Comparison of ENCODE assay signal across 26 cellular contexts in genomic region chr22:30856699-30857098, GRCh38.
DNase-seq lines count a peak whose midpoint lies in the region; FAIRE-seq and TF ChIP-seq lines count a peak whose summit lies in the region.
"Had no signal": no experiment of that assay in that cellular context is flagged by ENCODE, and none has a peak within 500 bp of the region (broad histone marks: within the 10 kb centered on the region; RNA-seq: fewer than 3 reads in every experiment).

No MANE protein-coding gene starts in this region.

- FAIRE-seq in urothelium cell line (lab: Jason Lieb, UNC) (no peak), GM12891 (lab: Jason Lieb, UNC) (no peak)
- FAIRE-seq: GM19239, H54, HTR-8/SVneo, K562 had no signal

- H3K36me3 Mint-ChIP-seq in osteocyte (ENCODE audit: unreplicated experiment) = peaks cover 2% of the 10 kb centered on the region
- H3K36me3 Mint-ChIP-seq: CD14-positive monocyte had no signal

- H3K9me3 Mint-ChIP-seq in osteocyte (ENCODE audit: unreplicated experiment) = peaks cover 14% of the 10 kb centered on the region

- H3K27ac ChIP-seq in BLaER1 treated with 17β-estradiol and CSF1 and Interleukin-3, amounts not matched to agents 10 nM and 100 nM = no peak overlapping the region
- H3K27ac ChIP-seq in RWPE1 (0 out of 2 replicates have a peak overlapping the region, but pooled peaks have one; percentile 9), smooth muscle cell (ENCODE audit: low read depth) (no peak overlapping the region)
- H3K27ac ChIP-seq: PC-9, SJSA1 had no signal

- peaks cover 5 to 20% (median 15%) of the 10 kb centered on the region in 11 experiments; a peak in 18 of 22 replicates for H3K9me3 ChIP-seq in BLaER1 treated with 17β-estradiol and CSF1 and Interleukin-3, amounts not matched to agents 10 nM and 100 nM (replicated peaks in 1 of 11)
- no peaks in the 10 kb centered on the region for H3K9me3 ChIP-seq in smooth muscle cell (replicated peaks; ENCODE audit: low read depth)
- H3K9me3 ChIP-seq: SJSA1 had no signal

- no peak overlapping the region for H3K27ac Mint-ChIP-seq in osteocyte (ENCODE audit: unreplicated experiment)
- H3K27ac Mint-ChIP-seq: B cell, CD14-positive monocyte, HFFc6 had no signal

- H3K4me1 ChIP-seq in BLaER1 treated with 17β-estradiol and CSF1 and Interleukin-3, amounts not matched to agents 10 nM and 100 nM = peaks cover 21 to 37% (median 24%) of the 10 kb centered on the region in 10 experiments
- no peaks in the 10 kb centered on the region for H3K4me1 ChIP-seq in smooth muscle cell (ENCODE audit: low read depth)
- H3K4me1 ChIP-seq: SJSA1 had no signal

- DNase-seq in RWPE1 (ENCODE audit: low spot score) = no peak
- DNase-seq in iPS-NIHi7 (ENCODE audit: extremely low spot score) = peak; percentile 8
- peak; percentile 17 for DNase-seq in osteocyte (ENCODE audit: extremely low spot score, unreplicated experiment)
- no peak for DNase-seq in smooth muscle cell (lab: John Stamatoyannopoulos, UW; ENCODE audit: unreplicated experiment)
- DNase-seq in kidney tubule cell (ENCODE audit: low spot score) = no peak
- DNase-seq in urothelium cell line (ENCODE audit: low spot score) = no peak
- no peak for DNase-seq in GM12891 (ENCODE audit: insufficient read length, low spot score)
- DNase-seq: CD8-positive, alpha-beta memory T cell; DMS79 treated with DMSO at 0.1 percent for 48 hours; GF-D8; HFFc6; MV-4-11; NCI-H1105 treated with DMSO at 0.1 percent for 48 hours; NCI-H2029 treated with DMSO at 0.1 percent for 48 hours; NCI-H2227 treated with DMSO at 0.1 percent for 48 hours; NCI-H526 treated with DMSO at 0.1 percent for 48 hours; PC-9; Right ventricle myocardium superior had no signal

- no peaks in the 10 kb centered on the region for H3K27me3 ChIP-seq in BLaER1 treated with 17β-estradiol and CSF1 and Interleukin-3, amounts not matched to agents 10 nM and 100 nM
- H3K27me3 ChIP-seq in smooth muscle cell (ENCODE audit: low read depth) = no peaks in the 10 kb centered on the region
- H3K27me3 ChIP-seq: SJSA1 had no signal

- no peak overlapping the region for H3K4me3 ChIP-seq in BLaER1 treated with 17β-estradiol and CSF1 and Interleukin-3, amounts not matched to agents 10 nM and 100 nM
- no peak overlapping the region for H3K4me3 ChIP-seq in smooth muscle cell
- H3K4me3 ChIP-seq: K562, PC-9, SJSA1 had no signal

- no peaks in the 10 kb centered on the region for H3K79me2 ChIP-seq in smooth muscle cell (ENCODE audit: low read depth)

- CTCF ChIA-PET in RWPE1 (lab: Yijun Ruan, JAX) = no interaction called here

- H3F3A ChIP-seq in smooth muscle cell (ENCODE audit: low read depth) = no peaks in the 10 kb centered on the region

- H3K27me3 Mint-ChIP-seq in osteocyte (ENCODE audit: unreplicated experiment) = peaks cover 18% of the 10 kb centered on the region

- TF ChIP-seq CTCF in RWPE1 (conservative IDR thresholded peaks at IDR 0.05; ENCODE audit: low read depth) (no peak), osteocyte (IDR thresholded peaks at IDR 0.05) (no peak), smooth muscle cell (IDR thresholded peaks at IDR 0.05; ENCODE audit: borderline replicate concordance, insufficient read depth, poor library complexity, severe bottlenecking) (no peak)

- H3K4me1 Mint-ChIP-seq in osteocyte (ENCODE audit: unreplicated experiment) = no peaks in the 10 kb centered on the region
- H3K4me1 Mint-ChIP-seq: B cell; CD8-positive, alpha-beta memory T cell had no signal

- WGBS in smooth muscle cell (ENCODE audit: low lambda C conversion rate) = 92% methylated on average over 2 of the region's 2 CpGs

- POLR2A ChIA-PET in RWPE1 (lab: Yijun Ruan, JAX; ENCODE audit: low non-redundant PET) = no interaction called here

- TF ChIP-seq POLR2A in GM12891 (IDR thresholded peaks at IDR 0.05; ENCODE audit: low read depth, low read length) = no peak

- H4K20me1 ChIP-seq in BLaER1 treated with 17β-estradiol and CSF1 and Interleukin-3, amounts not matched to agents 10 nM and 100 nM = no peaks in the 10 kb centered on the region
- H4K20me1 ChIP-seq in smooth muscle cell (ENCODE audit: low read depth) = no peaks in the 10 kb centered on the region

- no peak overlapping the region for H3K9ac ChIP-seq in BLaER1 treated with 17β-estradiol and CSF1 and Interleukin-3, amounts not matched to agents 10 nM and 100 nM
- no peak overlapping the region for H3K9ac ChIP-seq in smooth muscle cell (ENCODE audit: low read depth)

- 0 out of 22 replicates have a peak, but pooled peaks cover 0 to 3% (median 0%) of the 10 kb centered on the region in 11 experiments for H3K36me3 ChIP-seq in BLaER1 treated with 17β-estradiol and CSF1 and Interleukin-3, amounts not matched to agents 10 nM and 100 nM
- no peaks in the 10 kb centered on the region for H3K36me3 ChIP-seq in smooth muscle cell (ENCODE audit: low read depth)
- H3K36me3 ChIP-seq: SJSA1 had no signal

- no peak overlapping the region for H3K4me3 Mint-ChIP-seq in osteocyte (ENCODE audit: unreplicated experiment)
- H3K4me3 Mint-ChIP-seq: B cell; CD14-positive monocyte; CD8-positive, alpha-beta memory T cell; HFFc6 had no signal

- H2AFZ ChIP-seq in smooth muscle cell (ENCODE audit: low read depth) = no peak overlapping the region
- H2AFZ ChIP-seq: PC-9 had no signal

- H3K4me2 ChIP-seq in BLaER1 treated with 17β-estradiol and CSF1 and Interleukin-3, amounts not matched to agents 10 nM and 100 nM = peak overlapping the region in 9 of 11 experiments; percentile 11 to 49 (median 26); a peak in 13 of 22 replicates
- H3K4me2 ChIP-seq in smooth muscle cell = no peak overlapping the region
- H3K4me2 ChIP-seq: PC-9 had no signal

TF ChIP-seq in GM12891, 5 proteins besides CTCF, POLR2A, EP300 and RAD21:
- TF ChIP-seq POU2F2 (IDR thresholded peaks at IDR 0.05; ENCODE audit: low read depth, low read length) (no peak), POLR2AphosphoS5 (IDR thresholded peaks at IDR 0.05; ENCODE audit: low read depth, low read length) (no peak), TAF1 (IDR thresholded peaks at IDR 0.05; ENCODE audit: low read depth, low read length) (no peak), SPI1 (IDR thresholded peaks at IDR 0.05; ENCODE audit: low read depth, low read length) (no peak), PAX5 (IDR thresholded peaks at IDR 0.05; ENCODE audit: insufficient read depth, low read length, severe bottlenecking) (no peak)

Comparison
In these comparisons a context has a peak if more than half of its experiments do, and no peak if none do; other contexts are left out.
1. DNase-seq: peak in iPS-NIHi7 (single experiment) and osteocyte (single experiment); none in RWPE1 (single experiment), smooth muscle cell (single experiment), kidney tubule cell (single experiment), urothelium cell line (single experiment) and GM12891 (single experiment).